ENCODE assay signal across 1 cellular context in genomic region chr4:128471576-128471975, GRCh38.
TF ChIP-seq lines count a peak whose summit lies in the region.

No MANE protein-coding gene starts in this region.

TF ChIP-seq in K562, 482 proteins besides CTCF, POLR2A, EP300 and RAD21 (continued from another document and continues in another):
- TF ChIP-seq NCOA2 (IDR thresholded peaks at IDR 0.05; ENCODE audit: partially characterized antibody in 2 of 2), result no peak
- TF ChIP-seq ZNF445 (CRISPR knock-in tag; IDR thresholded peaks at IDR 0.05; ENCODE audit: low read depth), result no peak
- no peak for TF ChIP-seq EGR1 (conservative IDR thresholded peaks at IDR 0.05)
- peak; percentile 96 for TF ChIP-seq ZNF384 (IDR thresholded peaks at IDR 0.05; ENCODE audit: low read depth, low read length)
- no peak for TF ChIP-seq GTF2F1 (IDR thresholded peaks at IDR 0.05; ENCODE audit: low read depth, low read length)
- 0 out of 4 replicates have a peak, but pooled peaks of 1 of the 2 experiments have one; percentile 25 for TF ChIP-seq NRF1 (conservative IDR thresholded peaks at IDR 0.05 in 1 of 2, IDR thresholded peaks at IDR 0.05 in 1 of 2)
- TF ChIP-seq KLF16 (IDR thresholded peaks at IDR 0.05), result 0 out of 2 replicates have a peak, but pooled peaks have one; percentile 37
- TF ChIP-seq XRCC3 (IDR thresholded peaks at IDR 0.05), result no peak
- no peak for TF ChIP-seq SFPQ (IDR thresholded peaks at IDR 0.05; ENCODE audit: low read depth, low read length)
- TF ChIP-seq SIX5 (IDR thresholded peaks at IDR 0.05; ENCODE audit: borderline replicate concordance in 1 of 2, insufficient read depth in 1 of 2, low read depth in 1 of 2, low read length in 2 of 2), result no peak
- peak; percentile 40; the same call in 1 of the 2 replicates for TF ChIP-seq ZBTB2 (IDR thresholded peaks at IDR 0.05)
- TF ChIP-seq RFX5 (IDR thresholded peaks at IDR 0.05; ENCODE audit: low read depth, low read length), result no peak
- TF ChIP-seq JUNB (CRISPR knock-in tag; conservative IDR thresholded peaks at IDR 0.05), result no peak
- TF ChIP-seq RBBP5 (IDR thresholded peaks at IDR 0.05; ENCODE audit: borderline replicate concordance, insufficient read depth, low read length, poor library complexity, severe bottlenecking), result no peak
- TF ChIP-seq ZNF717 (CRISPR knock-in tag; IDR thresholded peaks at IDR 0.05), result no peak
- TF ChIP-seq SMAD1 (IDR thresholded peaks at IDR 0.05; ENCODE audit: low read depth, low read length, partially characterized antibody), result no peak
- TF ChIP-seq FOXK2 (conservative IDR thresholded peaks at IDR 0.05 in 1 of 2, IDR thresholded peaks at IDR 0.05 in 1 of 2; ENCODE audit: low read depth in 2 of 2), result peak in 1 of 2 experiments; percentile 68; a peak in 1 of 4 replicates
- peak; percentile 71 to 81 for TF ChIP-seq TRIM24 (IDR thresholded peaks at IDR 0.05)
- TF ChIP-seq SETDB1 (IDR thresholded peaks at IDR 0.05; ENCODE audit: low read length), result no peak
- no peak for TF ChIP-seq ATF1 (CRISPR knock-in tag; IDR thresholded peaks at IDR 0.05)
- TF ChIP-seq ATF1 (tag; IDR thresholded peaks at IDR 0.05), result peak; percentile 52; the same call in 1 of the 2 replicates
- no peak for TF ChIP-seq CTCFL (IDR thresholded peaks at IDR 0.05; ENCODE audit: borderline replicate concordance, insufficient read depth, low read depth, low read length, poor library complexity, severe bottlenecking)
- no peak for TF ChIP-seq MCM7 (IDR thresholded peaks at IDR 0.05)
- no peak for TF ChIP-seq ZNF431 (CRISPR knock-in tag; IDR thresholded peaks at IDR 0.05)
- no peak for TF ChIP-seq BACH1 (tag; IDR thresholded peaks at IDR 0.05)
- peak; percentile 80 for TF ChIP-seq TAL1 (IDR thresholded peaks at IDR 0.05)
- peak in 1 of 3 experiments; percentile 49; a peak in 1 of 6 replicates for TF ChIP-seq ZBTB11 (CRISPR knock-in tag; IDR thresholded peaks at IDR 0.05)
- TF ChIP-seq FOXO4 (CRISPR knock-in tag; IDR thresholded peaks at IDR 0.05), result no peak
- no peak for TF ChIP-seq KDM2B (CRISPR knock-in tag; IDR thresholded peaks at IDR 0.05)
- TF ChIP-seq BRF2 (IDR thresholded peaks at IDR 0.05; ENCODE audit: borderline replicate concordance, insufficient read depth, insufficient read length), result no peak
- TF ChIP-seq ZNF184 (CRISPR knock-in tag; IDR thresholded peaks at IDR 0.05), result no peak
- TF ChIP-seq POLR2H (tag; IDR thresholded peaks at IDR 0.05; ENCODE audit: low read depth), result no peak
- TF ChIP-seq MAFG (tag; conservative IDR thresholded peaks at IDR 0.05), result peak; percentile 88
- TF ChIP-seq TBL1XR1 (IDR thresholded peaks at IDR 0.05; ENCODE audit: low read length in 2 of 2), result peak in 1 of 2 experiments; percentile 37; a peak in 1 of 4 replicates
- peak; percentile 85 for TF ChIP-seq JUND (IDR thresholded peaks at IDR 0.05; ENCODE audit: borderline replicate concordance, low read depth, low read length)
- peak; percentile 80; the same call in 2 of the 3 replicates for TF ChIP-seq JUND (tag; IDR thresholded peaks at IDR 0.05; ENCODE audit: borderline replicate concordance, low read depth, low read length)
- TF ChIP-seq GATAD2B (IDR thresholded peaks at IDR 0.05; ENCODE audit: borderline replicate concordance), result peak; percentile 46; the same call in 1 of the 2 replicates
- no peak for TF ChIP-seq MTF1 (CRISPR knock-in tag; IDR thresholded peaks at IDR 0.05; ENCODE audit: borderline replicate concordance)
- TF ChIP-seq ZNF140 (CRISPR knock-in tag; IDR thresholded peaks at IDR 0.05), result no peak
- TF ChIP-seq POLR2B (IDR thresholded peaks at IDR 0.05; ENCODE audit: low read depth, partially characterized antibody), result no peak
- no peak for TF ChIP-seq ARHGAP35 (IDR thresholded peaks at IDR 0.05; ENCODE audit: partially characterized antibody)
- no peak for TF ChIP-seq TCF15 (CRISPR knock-in tag; IDR thresholded peaks at IDR 0.05)
- TF ChIP-seq SMARCB1 (IDR thresholded peaks at IDR 0.05; ENCODE audit: insufficient read length, low read depth), result no peak
- TF ChIP-seq STAT5A (IDR thresholded peaks at IDR 0.05; ENCODE audit: borderline replicate concordance, low read length), result peak; percentile 52
- no peak for TF ChIP-seq ZNF512 (tag; IDR thresholded peaks at IDR 0.05)
- peak; percentile 77 for TF ChIP-seq FOSL1 (tag; conservative IDR thresholded peaks at IDR 0.05)
- TF ChIP-seq SMAD3 (CRISPR knock-in tag; conservative IDR thresholded peaks at IDR 0.05), result no peak
- TF ChIP-seq MCM5 (IDR thresholded peaks at IDR 0.05; ENCODE audit: low read depth), result no peak
- TF ChIP-seq L3MBTL2 (IDR thresholded peaks at IDR 0.05), result no peak; the same call in 1 of the 2 replicates
- no peak for TF ChIP-seq SNIP1 (IDR thresholded peaks at IDR 0.05; ENCODE audit: low read depth)
- TF ChIP-seq ZNF174 (CRISPR knock-in tag; IDR thresholded peaks at IDR 0.05), result no peak
- TF ChIP-seq NFE2L1 (tag; IDR thresholded peaks at IDR 0.05; ENCODE audit: borderline replicate concordance, low read depth), result no peak
- TF ChIP-seq E4F1 (CRISPR knock-in tag; IDR thresholded peaks at IDR 0.05; ENCODE audit: borderline replicate concordance), result no peak
- TF ChIP-seq PTTG1 (tag; IDR thresholded peaks at IDR 0.05; ENCODE audit: low read depth), result no peak
